11 cellular contexts compared by ENCODE assay signal in genomic region chr3:50605901-50606326, GRCh38. TPM values are rescaled to one million over a fixed set of nuclear protein-coding genes. Genes with fewer than 3 reads are reported as not detected.
DNase-seq lines count a peak whose midpoint lies in the region; ATAC-seq and TF ChIP-seq lines count a peak whose summit lies in the region.
"Had no signal": no experiment of that assay in that cellular context is flagged by ENCODE, and none has a peak within 500 bp of the region (broad histone marks: within the 10 kb centered on the region; RNA-seq: fewer than 3 reads in every experiment).

No MANE protein-coding gene starts in this region.

- DNase-seq in activated CD4-positive, alpha-beta T cell treated with anti-CD3 and anti-CD28 coated beads for 36 hours: no peak
- no peak for DNase-seq in activated CD4-positive, alpha-beta T cell treated with anti-CD3 and anti-CD28 coated beads for 1 hour
- DNase-seq in activated CD4-positive, alpha-beta T cell treated with anti-CD3 and anti-CD28 coated beads, Interleukin-2, amount 10 ng/mL, durations not matched to agents 24 days and 14 days: peak; percentile 70
- DNase-seq in immature natural killer cell (no peak), smooth muscle cell (lab: John Stamatoyannopoulos, UW; ENCODE audit: unreplicated experiment) (no peak), left colon (no peak), superior temporal gyrus (ENCODE audit: extremely low spot score) (no peak)
- no peak for DNase-seq in stimulated activated naive CD8-positive, alpha-beta T cell treated with anti-CD3 and anti-CD28 coated beads, Interleukin-15, amount 100 ng/mL, for 72 hours
- DNase-seq: GM23248, NCI-H2029 treated with DMSO at 0.1 percent for 48 hours had no signal

- H3K79me2 ChIP-seq in smooth muscle cell (ENCODE audit: low read depth): peaks cover 14% of the 10 kb centered on the region

- intact Hi-C loops in activated CD4-positive, alpha-beta T cell treated with anti-CD3 and anti-CD28 coated beads for 36 hours (cut with DNase I, micrococcal nuclease): no loop called here
- intact Hi-C loops in activated CD4-positive, alpha-beta T cell treated with anti-CD3 and anti-CD28 coated beads, Interleukin-2, amount 10 ng/mL, durations not matched to agents 24 days and 14 days (cut with micrococcal nuclease): loop anchor here (10.0 kb wide), 1 partner anchor 1649 kb away; no protein-coding TSS in a partner anchor
- intact Hi-C loops in left colon (cut with DNase I, micrococcal nuclease): no loop called here

- H3K36me3 ChIP-seq in smooth muscle cell (ENCODE audit: low read depth): no peaks in the 10 kb centered on the region
- H3K36me3 ChIP-seq: SJSA1 had no signal

- H3K36me3 Mint-ChIP-seq in activated CD4-positive, alpha-beta T cell treated with anti-CD3 and anti-CD28 coated beads for 36 hours (ENCODE audit: low read depth): peaks cover 87% of the 10 kb centered on the region
- H3K36me3 Mint-ChIP-seq in activated CD4-positive, alpha-beta T cell treated with anti-CD3 and anti-CD28 coated beads, Interleukin-2, amount 10 ng/mL, durations not matched to agents 24 days and 14 days (ENCODE audit: low read depth): peaks cover 90% of the 10 kb centered on the region
- peaks cover 35 to 47% (median 41%) of the 10 kb centered on the region in 3 donors for H3K36me3 Mint-ChIP-seq in immature natural killer cell

- H4K20me1 ChIP-seq in smooth muscle cell (ENCODE audit: low read depth): peaks cover 9% of the 10 kb centered on the region

- no peak for ATAC-seq in activated CD4-positive, alpha-beta T cell treated with anti-CD3 and anti-CD28 coated beads for 36 hours
- ATAC-seq in stimulated activated naive CD8-positive, alpha-beta T cell treated with anti-CD3 and anti-CD28 coated beads, Interleukin-15, amount 100 ng/mL, for 72 hours: no peak
- no peak for ATAC-seq in left colon

- peaks cover 6% of the 10 kb centered on the region for H3F3A ChIP-seq in smooth muscle cell (ENCODE audit: low read depth)

- H3K9ac ChIP-seq in smooth muscle cell (ENCODE audit: low read depth): no peak overlapping the region
- H3K9ac ChIP-seq: GM23248 had no signal

- no peak overlapping the region for H3K27ac ChIP-seq in smooth muscle cell (ENCODE audit: low read depth)
- H3K27ac ChIP-seq: GM23248, SJSA1 had no signal

- no peak overlapping the region for H3K4me2 ChIP-seq in smooth muscle cell

- no peaks in the 10 kb centered on the region for H3K9me3 ChIP-seq in smooth muscle cell (replicated peaks; ENCODE audit: low read depth)
- H3K9me3 ChIP-seq: SJSA1 had no signal

- H3K27ac Mint-ChIP-seq in activated CD4-positive, alpha-beta T cell treated with anti-CD3 and anti-CD28 coated beads for 36 hours: peak overlapping the region; percentile 100
- H3K27ac Mint-ChIP-seq in activated CD4-positive, alpha-beta T cell treated with anti-CD3 and anti-CD28 coated beads, Interleukin-2, amount 10 ng/mL, durations not matched to agents 24 days and 14 days: peak overlapping the region; percentile 98
- peak overlapping the region; percentile 73 to 96 (median 92) for H3K27ac Mint-ChIP-seq in immature natural killer cell
- peak overlapping the region; percentile 87 to 98 for H3K27ac Mint-ChIP-seq in stimulated activated naive CD8-positive, alpha-beta T cell treated with anti-CD3 and anti-CD28 coated beads, Interleukin-15, amount 100 ng/mL, for 72 hours

- H3K4me3 Mint-ChIP-seq in activated CD4-positive, alpha-beta T cell treated with anti-CD3 and anti-CD28 coated beads for 36 hours: peak overlapping the region; percentile 96
- peak overlapping the region; percentile 93 for H3K4me3 Mint-ChIP-seq in activated CD4-positive, alpha-beta T cell treated with anti-CD3 and anti-CD28 coated beads, Interleukin-2, amount 10 ng/mL, durations not matched to agents 24 days and 14 days
- H3K4me3 Mint-ChIP-seq in immature natural killer cell: peak overlapping the region; percentile 80 to 97 (median 90)
- H3K4me3 Mint-ChIP-seq in stimulated activated naive CD8-positive, alpha-beta T cell treated with anti-CD3 and anti-CD28 coated beads, Interleukin-15, amount 100 ng/mL, for 72 hours: peak overlapping the region; percentile 89 to 99

- H3K4me3 ChIP-seq in smooth muscle cell: no peak overlapping the region
- H3K4me3 ChIP-seq: GM23248, SJSA1 had no signal

- H3K27me3 ChIP-seq in smooth muscle cell (ENCODE audit: low read depth): no peaks in the 10 kb centered on the region
- H3K27me3 ChIP-seq: SJSA1 had no signal

- no peaks in the 10 kb centered on the region for H3K27me3 Mint-ChIP-seq in activated CD4-positive, alpha-beta T cell treated with anti-CD3 and anti-CD28 coated beads for 36 hours
- no peaks in the 10 kb centered on the region for H3K27me3 Mint-ChIP-seq in activated CD4-positive, alpha-beta T cell treated with anti-CD3 and anti-CD28 coated beads, Interleukin-2, amount 10 ng/mL, durations not matched to agents 24 days and 14 days
- H3K27me3 Mint-ChIP-seq in immature natural killer cell (ENCODE audit: low read depth in 3 of 3): peaks cover 4 to 7% (median 5%) of the 10 kb centered on the region in 3 donors
- no peaks in the 10 kb centered on the region for H3K27me3 Mint-ChIP-seq in stimulated activated naive CD8-positive, alpha-beta T cell treated with anti-CD3 and anti-CD28 coated beads, Interleukin-15, amount 100 ng/mL, for 72 hours

- H3K9me3 Mint-ChIP-seq in activated CD4-positive, alpha-beta T cell treated with anti-CD3 and anti-CD28 coated beads for 36 hours (ENCODE audit: low read depth): no peaks in the 10 kb centered on the region
- H3K9me3 Mint-ChIP-seq in activated CD4-positive, alpha-beta T cell treated with anti-CD3 and anti-CD28 coated beads, Interleukin-2, amount 10 ng/mL, durations not matched to agents 24 days and 14 days: no peaks in the 10 kb centered on the region
- H3K9me3 Mint-ChIP-seq in immature natural killer cell: no peaks in the 10 kb centered on the region
- H3K9me3 Mint-ChIP-seq in stimulated activated naive CD8-positive, alpha-beta T cell treated with anti-CD3 and anti-CD28 coated beads, Interleukin-15, amount 100 ng/mL, for 72 hours: no peaks in the 10 kb centered on the region

- no peak overlapping the region for H2AFZ ChIP-seq in smooth muscle cell (ENCODE audit: low read depth)
- H2AFZ ChIP-seq: GM23248 had no signal

- TF ChIP-seq CTCF in smooth muscle cell (IDR thresholded peaks at IDR 0.05; ENCODE audit: borderline replicate concordance, insufficient read depth, poor library complexity, severe bottlenecking): no peak

- peaks cover 61% of the 10 kb centered on the region for H3K4me1 Mint-ChIP-seq in activated CD4-positive, alpha-beta T cell treated with anti-CD3 and anti-CD28 coated beads for 36 hours
- peaks cover 50% of the 10 kb centered on the region for H3K4me1 Mint-ChIP-seq in activated CD4-positive, alpha-beta T cell treated with anti-CD3 and anti-CD28 coated beads, Interleukin-2, amount 10 ng/mL, durations not matched to agents 24 days and 14 days
- peaks cover 100% of the 10 kb centered on the region in 2 donors for H3K4me1 Mint-ChIP-seq in immature natural killer cell
- H3K4me1 Mint-ChIP-seq in stimulated activated naive CD8-positive, alpha-beta T cell treated with anti-CD3 and anti-CD28 coated beads, Interleukin-15, amount 100 ng/mL, for 72 hours: peaks cover 54% of the 10 kb centered on the region

- CTCF ChIA-PET in activated CD4-positive, alpha-beta T cell treated with anti-CD3 and anti-CD28 coated beads for 36 hours (lab: Charles Lee): interaction anchor here (0.7 to 25.3 kb wide), 3 partner anchors 16 to 31 kb away, joined by 3 to 647 read pairs (median 339); partner anchors contain the start of genes C3orf18 and HEMK1

- WGBS in smooth muscle cell (ENCODE audit: low lambda C conversion rate): 93% methylated on average over 5 of the region's 5 CpGs

- POLR2A ChIA-PET in activated CD4-positive, alpha-beta T cell treated with anti-CD3 and anti-CD28 coated beads for 36 hours (lab: Charles Lee): interaction anchor here (0.5 to 9.4 kb wide), 5 partner anchors 9 to 1683 kb away, joined by 3 to 585 read pairs (median 3); partner anchors contain the start of genes C3orf18 and HEMK1

- peaks cover 9% of the 10 kb centered on the region for H3K4me1 ChIP-seq in smooth muscle cell (ENCODE audit: low read depth)

RNA-seq across cellular contexts. Expression of gene CISH, which starts 5.7 kb away (rescaled TPM):
- total RNA-seq in activated CD4-positive, alpha-beta T cell treated with anti-CD3 and anti-CD28 coated beads for 36 hours: 100 to 1,000 TPM; 265 to 269 TPM
- total RNA-seq in activated CD4-positive, alpha-beta T cell treated with anti-CD3 and anti-CD28 coated beads, Interleukin-2, amount 10 ng/mL, durations not matched to agents 24 days and 14 days: 359 and 361 TPM in 2 replicates
- polyA plus RNA-seq in immature natural killer cell (10 to 100 TPM in 1 of 3 donors, 1 to 10 TPM in 2; 4.5 to 23.2 (median 7.3) TPM), smooth muscle cell (12.4 and 15.9 TPM in 2 replicates)
- total RNA-seq in smooth muscle cell (1.8 and 3.0 TPM in 2 replicates), left colon (10 to 100 TPM; 14.4 to 19.9 TPM)

RNA-seq across cellular contexts. Expression of gene MAPKAPK3, which starts 11.0 kb away (rescaled TPM):
- 100 to 1,000 TPM; 178 to 218 TPM for total RNA-seq in activated CD4-positive, alpha-beta T cell treated with anti-CD3 and anti-CD28 coated beads for 36 hours
- total RNA-seq in activated CD4-positive, alpha-beta T cell treated with anti-CD3 and anti-CD28 coated beads, Interleukin-2, amount 10 ng/mL, durations not matched to agents 24 days and 14 days: 199 and 207 TPM in 2 replicates
- polyA plus RNA-seq in immature natural killer cell: 10 to 100 TPM; 57.2 to 92.0 (median 91.2) TPM
- 17.1 and 20.2 TPM in 2 replicates for total RNA-seq in smooth muscle cell
- polyA plus RNA-seq in smooth muscle cell: 18.7 and 23.7 TPM in 2 replicates
- total RNA-seq in left colon: 10 to 100 TPM; 31.7 to 33.6 TPM

RNA-seq across cellular contexts. Expression of gene HEMK1, which starts 36.6 kb away (rescaled TPM):
- total RNA-seq in activated CD4-positive, alpha-beta T cell treated with anti-CD3 and anti-CD28 coated beads for 36 hours: 10 to 100 TPM; 61.6 to 77.7 TPM
- total RNA-seq in activated CD4-positive, alpha-beta T cell treated with anti-CD3 and anti-CD28 coated beads, Interleukin-2, amount 10 ng/mL, durations not matched to agents 24 days and 14 days: 62.9 and 66.0 TPM in 2 replicates
- polyA plus RNA-seq in immature natural killer cell (10 to 100 TPM; 18.3 to 54.9 (median 29.7) TPM), smooth muscle cell (26.4 and 28.3 TPM in 2 replicates)
- total RNA-seq in smooth muscle cell (6.5 and 15.3 TPM in 2 replicates), left colon (10 to 100 TPM; 21.9 to 24.8 TPM)

RNA-seq across cellular contexts. Expression of gene C3orf18, which starts 38.4 kb away (rescaled TPM):
- 10 to 100 TPM; 31.7 to 31.9 TPM for total RNA-seq in activated CD4-positive, alpha-beta T cell treated with anti-CD3 and anti-CD28 coated beads for 36 hours
- total RNA-seq in activated CD4-positive, alpha-beta T cell treated with anti-CD3 and anti-CD28 coated beads, Interleukin-2, amount 10 ng/mL, durations not matched to agents 24 days and 14 days: 32.6 and 35.4 TPM in 2 replicates
- polyA plus RNA-seq in immature natural killer cell (10 to 100 TPM in 2 of 3 donors, 1 to 10 TPM in 1; 8.8 to 28.8 (median 11.5) TPM), smooth muscle cell (18.9 and 20.0 TPM in 2 replicates)
- total RNA-seq in smooth muscle cell (6.6 and 8.7 TPM in 2 replicates), left colon (1 to 10 TPM; 2.1 to 2.8 TPM)

Comparison
In these comparisons a context has a peak if more than half of its experiments do, and no peak if none do; other contexts are left out.
1. RNA of gene CISH, which starts 5.7 kb away (total RNA-seq): 359 to 361 TPM in activated CD4-positive, alpha-beta T cell treated with anti-CD3 and anti-CD28 coated beads, Interleukin-2, amount 10 ng/mL, durations not matched to agents 24 days and 14 days and 265 to 269 TPM in activated CD4-positive, alpha-beta T cell treated with anti-CD3 and anti-CD28 coated beads for 36 hours; 14.4 to 19.9 TPM in left colon and 1.8 to 3.0 TPM in smooth muscle cell; every median in the first group is over 10 times any median in the second.
2. Peak in every context shown above with its lines, with median percentiles within 50 percentile points of each other: H3K27ac Mint-ChIP-seq and H3K4me3 Mint-ChIP-seq.